9 cellular contexts compared by ENCODE assay signal in genomic region chr16:85428168-85428898, GRCh38.
A peak's percentile ranks its signal among the peaks of the same experiment; 100 is the strongest.
DNase-seq lines count a peak whose midpoint lies in the region; ATAC-seq, FAIRE-seq and TF ChIP-seq lines count a peak whose summit lies in the region.
"Had no signal": no experiment of that assay in that cellular context is flagged by ENCODE, and none has a peak within 500 bp of the region (broad histone marks: within the 10 kb centered on the region; RNA-seq: fewer than 3 reads in every experiment).

No MANE protein-coding gene starts in this region.

- H3K4me3 ChIP-seq in NB4 (ENCODE audit: low read depth, low read length) (no peak overlapping the region), small intestine (ENCODE audit: low read depth in 1 of 2, low read length in 2 of 2) (no peak overlapping the region)

- peak; percentile 78 for DNase-seq in DMS 273 (lab: John Stamatoyannopoulos, UW; ENCODE audit: unreplicated experiment)
- DNase-seq in DMS 273 treated with DMSO at 0.1 percent for 48 hours (lab: John Stamatoyannopoulos, UW), result no peak
- DNase-seq in NB4 (ENCODE audit: low read depth), result peak; percentile 69
- DNase-seq in activated T-cell treated with anti-CD3 and anti-CD28 coated beads, Interleukin-2, amount 50 U/mL, for 48 hours, result peak; percentile 61 to 64
- DNase-seq in head of caudate nucleus, result peak in 33 of 42 donors; percentile 21 to 72 (median 48)
- peak; percentile 56 for DNase-seq in small intestine

- H3K27ac ChIP-seq in small intestine (ENCODE audit: low read depth in 1 of 2, low read length in 1 of 2), result no peak overlapping the region

- TF ChIP-seq POLR2A in NB4 (IDR thresholded peaks at IDR 0.05; ENCODE audit: extremely low read depth, insufficient read length), result no peak

- TF ChIP-seq CTCF in NB4 (IDR thresholded peaks at IDR 0.05; ENCODE audit: low read depth, low read length), result peak; percentile 71

- WGBS in small intestine, 3 donors, result 32 to 63% (median 39%) methylated on average over 17 of the region's 17 CpGs

- intact Hi-C loops in head of caudate nucleus (cut with DNase I), result loop anchor here (10.0 kb wide), 2 partner anchors 154 to 186 kb away; partner anchors contain the start of gene GSE1

- no peak for FAIRE-seq in small intestine (lab: Jason Lieb, UNC)
- FAIRE-seq: A204.1 had no signal

- H3K27me3 ChIP-seq in small intestine (ENCODE audit: control insufficient read depth in 2 of 2, insufficient read depth in 2 of 2, low read length in 2 of 2), result peaks cover 0 to 2% of the 10 kb centered on the region in 2 donors

- no peaks in the 10 kb centered on the region for H3K36me3 ChIP-seq in small intestine (ENCODE audit: control insufficient read depth in 2 of 2, insufficient read depth in 2 of 2, low read length in 2 of 2)

- no peaks in the 10 kb centered on the region for H3K4me1 ChIP-seq in small intestine (ENCODE audit: control insufficient read depth in 2 of 2, insufficient read depth in 1 of 2, low read depth in 1 of 2, low read length in 1 of 2)

- no peaks in the 10 kb centered on the region for H3K9me3 ChIP-seq in small intestine (ENCODE audit: control insufficient read depth, low read depth)

- ATAC-seq in HG03439 (IDR thresholded peaks at IDR 0.05; ENCODE audit: unreplicated experiment), result no peak
- ATAC-seq in HG03045 (IDR thresholded peaks at IDR 0.05; ENCODE audit: unreplicated experiment), result no peak
